In genomic region chrY:8582277-8582850, GRCh38 we compare ENCODE assay signal across 17 cellular contexts.
DNase-seq lines count a peak whose midpoint lies in the region; ATAC-seq and TF ChIP-seq lines count a peak whose summit lies in the region.
"Had no signal": no experiment of that assay in that cellular context is flagged by ENCODE, and none has a peak within 500 bp of the region (broad histone marks: within the 10 kb centered on the region; RNA-seq: fewer than 3 reads in every experiment).

No MANE protein-coding gene starts in this region.

- no peaks in the 10 kb centered on the region for H3K9me3 ChIP-seq in ascending aorta
- H3K9me3 ChIP-seq: BE2C had no signal

- H3K4me1 ChIP-seq in ascending aorta, result no peaks in the 10 kb centered on the region
- H3K4me1 ChIP-seq: BE2C had no signal

- DNase-seq in caudate nucleus (lab: John Stamatoyannopoulos, UW) (peak in 33 of 61 donors; percentile 0 to 77 (median 30)), medulla oblongata (ENCODE audit: extremely low spot score) (peak; percentile 56), putamen (ENCODE audit: low spot score) (peak; percentile 88), ascending aorta (ENCODE audit: low spot score in 2 of 2) (no peak), NCI-H2107 (lab: John Stamatoyannopoulos, UW) (no peak)
- DNase-seq: BE2C; CD4-positive, CD25-positive, alpha-beta regulatory T cell; CD8-positive, alpha-beta memory T cell; COR-L47; DMS 273 treated with DMSO at 0.1 percent for 48 hours; DMS53; DND-41; EL; HCEC 1CT had no signal

- H3K27me3 ChIP-seq in ascending aorta, result no peaks in the 10 kb centered on the region
- H3K27me3 ChIP-seq: BE2C had no signal

- H3K27ac ChIP-seq in caudate nucleus (ENCODE audit: low read depth, low read length), result no peak overlapping the region
- no peak overlapping the region for H3K27ac ChIP-seq in ascending aorta

- intact Hi-C loops in ascending aorta (cut with DNase I), result no loop called here

- no peak for ATAC-seq in GM21367 (IDR thresholded peaks at IDR 0.05; ENCODE audit: unreplicated experiment)
- ATAC-seq: GM12878, GM23338 had no signal

- no peak for TF ChIP-seq CTCF in ascending aorta (IDR thresholded peaks at IDR 0.05)

- H3K4me3 ChIP-seq in ascending aorta, result no peak overlapping the region
- H3K4me3 ChIP-seq: GM12878, GM23338 had no signal

- H3K36me3 ChIP-seq in ascending aorta, result no peaks in the 10 kb centered on the region
- H3K36me3 ChIP-seq: BE2C had no signal

Comparison
In these comparisons a context has a peak if more than half of its experiments do, and no peak if none do; other contexts are left out.
1. DNase-seq: peak in caudate nucleus (33 of 61), medulla oblongata (single experiment) and putamen (single experiment); none in ascending aorta (0 of 2) and NCI-H2107 (single experiment).